Comparison of ENCODE assay signal across 14 cellular contexts in genomic region chr7:27453702-27454405, GRCh38.
DNase-seq lines count a peak whose midpoint lies in the region; TF ChIP-seq lines count a peak whose summit lies in the region.
"Had no signal": no experiment of that assay in that cellular context is flagged by ENCODE, and none has a peak within 500 bp of the region (broad histone marks: within the 10 kb centered on the region; RNA-seq: fewer than 3 reads in every experiment).

No MANE protein-coding gene starts in this region.

- CTCF ChIA-PET in AG04449 (lab: Yijun Ruan, JAX), result no interaction called here

- H3K4me3 ChIP-seq in AG04449 (ENCODE audit: low read depth, low read length) (no peak overlapping the region), adipocyte (ENCODE audit: low read length) (no peak overlapping the region)
- H3K4me3 ChIP-seq: mucosa of descending colon, skin epidermis had no signal

- POLR2A ChIA-PET in AG04449 (lab: Yijun Ruan, JAX), result no interaction called here

- H3K27me3 ChIP-seq in adipocyte (replicated peaks; ENCODE audit: control insufficient read depth, insufficient read depth, low read length), result no peaks in the 10 kb centered on the region

- no peak for TF ChIP-seq CTCF in AG04449 (IDR thresholded peaks at IDR 0.05; ENCODE audit: insufficient read depth, low read length, missing control alignments)
- no peak for TF ChIP-seq CTCF in HFFc6 (IDR thresholded peaks at IDR 0.05)

- no peaks in the 10 kb centered on the region for H3K36me3 Mint-ChIP-seq in HFFc6 (ENCODE audit: low read depth)

- H3K36me3 ChIP-seq in adipocyte (ENCODE audit: control insufficient read depth, insufficient read depth, low read length, severe bottlenecking), result no peaks in the 10 kb centered on the region

- H3K27ac Mint-ChIP-seq in HFFc6, result peak overlapping the region; percentile 57
- H3K27ac Mint-ChIP-seq: activated CD8-positive, alpha-beta T cell treated with anti-CD3 and anti-CD28 coated beads, Interleukin-2, amount 10 ng/mL, durations not matched to agents 7 days and 5 days; T-helper 17 cell had no signal

- peak overlapping the region; percentile 63 for H3K4me3 Mint-ChIP-seq in HFFc6
- H3K4me3 Mint-ChIP-seq: activated CD8-positive, alpha-beta T cell treated with anti-CD3 and anti-CD28 coated beads, Interleukin-2, amount 10 ng/mL, durations not matched to agents 7 days and 5 days; T-helper 17 cell had no signal

- H3K9me3 Mint-ChIP-seq in HFFc6, result no peaks in the 10 kb centered on the region

- peaks cover 22% of the 10 kb centered on the region for H3K4me1 Mint-ChIP-seq in HFFc6 (ENCODE audit: low read depth)
- H3K4me1 Mint-ChIP-seq: T-helper 17 cell had no signal

- peaks cover 13% of the 10 kb centered on the region for H3K4me1 ChIP-seq in adipocyte (ENCODE audit: control insufficient read depth, insufficient read depth, low read length)

- peaks cover 7% of the 10 kb centered on the region; the same call in 1 of the 2 replicates for H3K27me3 Mint-ChIP-seq in HFFc6 (ENCODE audit: insufficient read depth)

- no peaks in the 10 kb centered on the region for H3K9me3 ChIP-seq in adipocyte (ENCODE audit: control insufficient read depth, low read length)
- H3K9me3 ChIP-seq: mucosa of descending colon had no signal

- H3K9ac ChIP-seq in adipocyte (ENCODE audit: low read length), result peak overlapping the region; percentile 31

- peak; percentile 3 for DNase-seq in AG04449 (ENCODE audit: low read depth, low spot score)
- DNase-seq in HFFc6, result peak; percentile 87
- DNase-seq in adipocyte (ENCODE audit: low read depth), result no peak
- DNase-seq in islet precursor cell, result peak; percentile 94
- DNase-seq in hypothalamus (lab: John Stamatoyannopoulos, UW), result no peak
- no peak for DNase-seq in activated CD8-positive, alpha-beta memory T cell treated with anti-CD3 and anti-CD28 coated beads, Interleukin-2, amount 50 U/mL, for 4 hours
- DNase-seq in cortex of kidney (lab: John Stamatoyannopoulos, UW), result no peak
- no peak for DNase-seq in stimulated activated CD4-positive, alpha-beta T cell treated with anti-CD3 and anti-CD28 coated beads, Interleukin-15, amount 100 ng/mL, for 24 hours
- DNase-seq: activated CD8-positive, alpha-beta T cell treated with anti-CD3 and anti-CD28 coated beads, Interleukin-2, amount 10 ng/mL, durations not matched to agents 7 days and 5 days; activated naive CD4-positive, alpha-beta T cell treated with anti-CD3 and anti-CD28 coated beads, Interleukin-2, amount 50 U/mL, for 16 hours; mucosa of descending colon; NCI-H146; T-helper 17 cell had no signal

Comparison
In these comparisons a context has a peak if more than half of its experiments do, and no peak if none do; other contexts are left out.
1. DNase-seq: peak in AG04449 (single experiment), HFFc6 (single experiment) and islet precursor cell (single experiment); none in adipocyte (single experiment), hypothalamus (0 of 51), activated CD8-positive, alpha-beta memory T cell treated with anti-CD3 and anti-CD28 coated beads, Interleukin-2, amount 50 U/mL, for 4 hours (single experiment), cortex of kidney (single experiment) and stimulated activated CD4-positive, alpha-beta T cell treated with anti-CD3 and anti-CD28 coated beads, Interleukin-15, amount 100 ng/mL, for 24 hours (single experiment).